In genomic region chr14:59126714-59127436, GRCh38 we compare ENCODE assay signal across 8 cellular contexts.
DNase-seq lines count a peak whose midpoint lies in the region; ATAC-seq and TF ChIP-seq lines count a peak whose summit lies in the region.

No MANE protein-coding gene starts in this region.

- intact Hi-C loops in MCF 10A (cut with micrococcal nuclease) = loop anchor here (1.0 to 10.0 kb wide), 5 partner anchors 61 to 1058 kb away; partner anchors contain the start of gene DAAM1

- no peak overlapping the region for H3K27ac ChIP-seq in OCI-LY1 (ENCODE audit: low read depth, low read length, poor library complexity, severe bottlenecking)

- TF ChIP-seq EP300 in Ishikawa (IDR thresholded peaks at IDR 0.05; ENCODE audit: borderline replicate concordance) = no peak

- H3K4me2 ChIP-seq in OCI-LY1 (ENCODE audit: low read length) = no peak overlapping the region

- H3K27me3 Mint-ChIP-seq in MCF 10A (ENCODE audit: insufficient read depth, unreplicated experiment) = peaks cover 12% of the 10 kb centered on the region

- peak; percentile 94 for TF ChIP-seq RAD21 in Ishikawa (IDR thresholded peaks at IDR 0.05; ENCODE audit: low read depth)

- H3K4me1 Mint-ChIP-seq in MCF 10A (ENCODE audit: insufficient read depth, unreplicated experiment) = no peaks in the 10 kb centered on the region
- no peaks in the 10 kb centered on the region for H3K4me1 Mint-ChIP-seq in stimulated activated effector memory CD8-positive, alpha-beta T cell treated with anti-CD3 and anti-CD28 coated beads, Interleukin-12 subunit alpha, Interleukin-12 subunit beta, amount 100 ng/mL, for 72 hours

- no peaks in the 10 kb centered on the region for H3F3A ChIP-seq in OCI-LY1 (ENCODE audit: insufficient read depth, low read length)

- peak; percentile 71 for DNase-seq in COLO829 (ENCODE audit: low spot score)
- DNase-seq in MCF 10A (ENCODE audit: unreplicated experiment) = peak; percentile 75
- peak; percentile 78 for DNase-seq in inferior parietal cortex (ENCODE audit: extremely low spot score)
- no peak for DNase-seq in stimulated activated effector memory CD8-positive, alpha-beta T cell treated with anti-CD3 and anti-CD28 coated beads, Interleukin-12 subunit alpha, Interleukin-12 subunit beta, amount 100 ng/mL, for 72 hours (ENCODE audit: low spot score in 2 of 2)
- no peak for DNase-seq in middle frontal gyrus (ENCODE audit: extremely low spot score, low spot score)

- H3K9ac ChIP-seq in OCI-LY1 (ENCODE audit: low read length) = no peak overlapping the region

- no peak overlapping the region for H2AFZ ChIP-seq in OCI-LY1 (ENCODE audit: low read length)

- H3K9me3 Mint-ChIP-seq in MCF 10A (ENCODE audit: unreplicated experiment) = no peaks in the 10 kb centered on the region
- H3K9me3 Mint-ChIP-seq in stimulated activated effector memory CD8-positive, alpha-beta T cell treated with anti-CD3 and anti-CD28 coated beads, Interleukin-12 subunit alpha, Interleukin-12 subunit beta, amount 100 ng/mL, for 72 hours = no peaks in the 10 kb centered on the region

- no peaks in the 10 kb centered on the region for H3K9me3 ChIP-seq in OCI-LY1 (ENCODE audit: low read length)

- no TSS peak for BruUV-seq in MCF 10A (replicated peaks; lab: Mats Ljungman, UMichigan)

- H3K36me3 Mint-ChIP-seq in MCF 10A (ENCODE audit: insufficient read depth, unreplicated experiment) = no peaks in the 10 kb centered on the region
- no peaks in the 10 kb centered on the region for H3K36me3 Mint-ChIP-seq in stimulated activated effector memory CD8-positive, alpha-beta T cell treated with anti-CD3 and anti-CD28 coated beads, Interleukin-12 subunit alpha, Interleukin-12 subunit beta, amount 100 ng/mL, for 72 hours

- no peaks in the 10 kb centered on the region for H4K20me1 ChIP-seq in OCI-LY1 (ENCODE audit: insufficient read depth, low read length)

- H3K79me2 ChIP-seq in OCI-LY1 (ENCODE audit: insufficient read depth, low read length) = no peaks in the 10 kb centered on the region

- TF ChIP-seq CTCF in OCI-LY1 (IDR thresholded peaks at IDR 0.05; ENCODE audit: low read length) (peak; percentile 91), MCF 10A (IDR thresholded peaks at IDR 0.05; ENCODE audit: unreplicated experiment) (peak; percentile 61)

- H3K4me3 ChIP-seq in OCI-LY1 (ENCODE audit: low read depth, low read length, poor library complexity, severe bottlenecking) = no peak overlapping the region

- no peaks in the 10 kb centered on the region for H3K36me3 ChIP-seq in OCI-LY1 (ENCODE audit: insufficient read depth, low read length)

- ATAC-seq in GM18870 (IDR thresholded peaks at IDR 0.05; ENCODE audit: unreplicated experiment) = peak; percentile 55
- ATAC-seq in stimulated activated effector memory CD8-positive, alpha-beta T cell treated with anti-CD3 and anti-CD28 coated beads, Interleukin-12 subunit alpha, Interleukin-12 subunit beta, amount 100 ng/mL, for 72 hours = peak; percentile 74

- CTCF ChIA-PET in MCF 10A (lab: Yijun Ruan, JAX) = interaction anchor here (0.6 to 4.7 kb wide), 20 partner anchors 41 to 771 kb away, joined by 3 to 60 read pairs (median 4); no protein-coding TSS in a partner anchor

- peaks cover 31% of the 10 kb centered on the region for H3K4me1 ChIP-seq in OCI-LY1 (ENCODE audit: insufficient read depth, low read length, severe bottlenecking)

- H3K27me3 ChIP-seq in OCI-LY1 (ENCODE audit: insufficient read depth, low read length) = no peaks in the 10 kb centered on the region

- no peak overlapping the region for H3K27ac Mint-ChIP-seq in MCF 10A (ENCODE audit: low read depth, unreplicated experiment)
- no peak overlapping the region for H3K27ac Mint-ChIP-seq in stimulated activated effector memory CD8-positive, alpha-beta T cell treated with anti-CD3 and anti-CD28 coated beads, Interleukin-12 subunit alpha, Interleukin-12 subunit beta, amount 100 ng/mL, for 72 hours

- POLR2A ChIA-PET in MCF 10A (lab: Yijun Ruan, JAX) = interaction anchor here (0.6 to 1.0 kb wide), 2 partner anchors 58 to 323 kb away, joined by 4 read pairs; no protein-coding TSS in a partner anchor

- no peak overlapping the region for H3K4me3 Mint-ChIP-seq in MCF 10A (ENCODE audit: unreplicated experiment)
- no peak overlapping the region for H3K4me3 Mint-ChIP-seq in stimulated activated effector memory CD8-positive, alpha-beta T cell treated with anti-CD3 and anti-CD28 coated beads, Interleukin-12 subunit alpha, Interleukin-12 subunit beta, amount 100 ng/mL, for 72 hours

- H3K9me2 ChIP-seq in OCI-LY1 (ENCODE audit: low read depth, low read length) = no peaks in the 10 kb centered on the region

TF ChIP-seq in Ishikawa, 13 proteins besides CTCF, POLR2A, EP300 and RAD21:
- TF ChIP-seq CREB1 (IDR thresholded peaks at IDR 0.05; ENCODE audit: low read depth) (no peak), REST (IDR thresholded peaks at IDR 0.05; ENCODE audit: low read depth) (no peak), ZBTB7A (IDR thresholded peaks at IDR 0.05; ENCODE audit: low read depth) (no peak), USF1 (IDR thresholded peaks at IDR 0.05) (no peak), CEBPB (IDR thresholded peaks at IDR 0.05) (no peak), YY1 (IDR thresholded peaks at IDR 0.05; ENCODE audit: low read depth) (no peak)

Comparison
In these comparisons a context has a peak if more than half of its experiments do, and no peak if none do; other contexts are left out.
1. DNase-seq: peak in COLO829 (single experiment), MCF 10A (single experiment) and inferior parietal cortex (single experiment); none in stimulated activated effector memory CD8-positive, alpha-beta T cell treated with anti-CD3 and anti-CD28 coated beads, Interleukin-12 subunit alpha, Interleukin-12 subunit beta, amount 100 ng/mL, for 72 hours (0 of 2) and middle frontal gyrus (single experiment).